Comparison of ENCODE assay signal across 8 cellular contexts in genomic region chr5:145835839-145836222, GRCh38. TPM values are rescaled to one million over a fixed set of nuclear protein-coding genes. Genes with fewer than 3 reads are reported as not detected.
DNase-seq lines count a peak whose midpoint lies in the region; ATAC-seq and TF ChIP-seq lines count a peak whose summit lies in the region.

No MANE protein-coding gene starts in this region.

- H3K27ac ChIP-seq in dorsolateral prefrontal cortex, result peak overlapping the region in 28 of 59 donors; percentile 5 to 85 (median 52)

- no peaks in the 10 kb centered on the region for H3K27me3 ChIP-seq in dorsolateral prefrontal cortex

- TF ChIP-seq CTCF in AG10803 (conservative IDR thresholded peaks at IDR 0.05; ENCODE audit: low read length), result no peak
- TF ChIP-seq CTCF in dorsolateral prefrontal cortex (IDR thresholded peaks at IDR 0.05 in 54 of 56, conservative IDR thresholded peaks at IDR 0.05 in 2 of 56; ENCODE audit: low read depth in 1 of 56, partially characterized antibody in 56 of 56), result no peak

- peak overlapping the region; percentile 72 to 90 (median 85) for H3K4me3 Mint-ChIP-seq in naive B cell

- peak overlapping the region in 1 of 6 donors; percentile 7 for H3K27ac Mint-ChIP-seq in naive B cell

- no peaks in the 10 kb centered on the region for H3K9me3 Mint-ChIP-seq in naive B cell

- H3K27me3 Mint-ChIP-seq in naive B cell, result peaks cover 0 to 6% (median 2%) of the 10 kb centered on the region in 3 donors

- ATAC-seq in HG03354 (IDR thresholded peaks at IDR 0.05; ENCODE audit: poor library complexity, severe bottlenecking, unreplicated experiment) (peak; percentile 5), naive B cell (ENCODE audit: low read depth in 2 of 2) (no peak), GM19324 (IDR thresholded peaks at IDR 0.05; ENCODE audit: low FRiP score, unreplicated experiment) (no peak), GM18502 (IDR thresholded peaks at IDR 0.05; ENCODE audit: poor library complexity, unreplicated experiment) (no peak)

- DNase-seq in AG10803 (ENCODE audit: low read depth), result no peak
- DNase-seq in dorsolateral prefrontal cortex, result no peak
- no peak for DNase-seq in naive B cell
- no peak for DNase-seq in RPMI8226
- DNase-seq in middle frontal gyrus (ENCODE audit: extremely low spot score, low spot score), result no peak

- intact Hi-C loops in dorsolateral prefrontal cortex (cut with DNase I), result loop anchor here (2.0 to 10.0 kb wide), 3 partner anchors 71 to 1631 kb away; no protein-coding TSS in a partner anchor

- H3K4me1 Mint-ChIP-seq in naive B cell, result peaks cover 6 to 18% (median 12%) of the 10 kb centered on the region in 3 donors

- H3K36me3 Mint-ChIP-seq in naive B cell, result no peaks in the 10 kb centered on the region

- H3K4me3 ChIP-seq in AG10803 (ENCODE audit: low read length), result peak overlapping the region; percentile 77
- H3K4me3 ChIP-seq in dorsolateral prefrontal cortex, result peak overlapping the region; percentile 44 to 94 (median 78)

RNA-seq across cellular contexts. Expression of gene PRELID2, which starts 0.7 kb away (rescaled TPM):
- total RNA-seq in dorsolateral prefrontal cortex, result 10 to 100 TPM in 119 of 120 experiments, 1 to 10 TPM in 1; 9.0 to 43.7 (median 22.9) TPM
- 1 to 10 TPM; 2.8 to 5.3 (median 4.2) TPM for polyA plus RNA-seq in naive B cell (ENCODE audit: low read depth in 6 of 6)

RNA-seq across cellular contexts. Expression of gene GRXCR2, which starts 37.0 kb away (rescaled TPM):
- total RNA-seq in dorsolateral prefrontal cortex, result 1 to 10 TPM in 1 of 120 experiments, under 1 TPM in 6, not detected in 113; 0.23 to 1.2 (median 0.31) TPM
- not detected for polyA plus RNA-seq in naive B cell (ENCODE audit: low read depth in 6 of 6)
